Comparison of ENCODE assay signal across 15 cellular contexts in the genomic region with DNA sequence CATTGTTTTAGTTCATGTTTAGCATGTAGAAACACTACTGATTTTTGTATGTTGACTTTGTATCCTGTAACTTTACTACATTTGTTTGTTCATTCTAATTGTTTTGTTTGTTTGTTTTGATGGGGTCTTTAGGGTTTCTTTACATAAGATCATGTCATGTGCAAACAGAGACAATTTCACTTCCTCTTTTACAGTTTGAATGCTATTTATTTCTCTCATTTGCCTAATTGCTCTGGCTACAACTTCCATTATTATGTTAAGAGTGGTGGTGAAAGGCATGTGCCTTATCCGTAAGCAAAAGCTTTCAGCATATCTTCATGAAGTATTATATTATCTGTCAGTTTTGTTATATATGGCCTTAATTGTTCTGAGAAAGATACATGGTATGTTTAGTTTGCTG.
DNase-seq lines count a peak whose midpoint lies in the region; ATAC-seq, FAIRE-seq and TF ChIP-seq lines count a peak whose summit lies in the region.
"Had no signal": no experiment of that assay in that cellular context is flagged by ENCODE, and none has a peak within 500 bp of the region (broad histone marks: within the 10 kb centered on the region; RNA-seq: fewer than 3 reads in every experiment).

No MANE protein-coding gene starts in this region.

- POLR2A ChIA-PET in GM12878 (lab: Charles Lee), result no interaction called here

- FAIRE-seq in GM12878 (lab: Jason Lieb, UNC), result no peak

- peak; percentile 9 for DNase-seq in GM12878 (ENCODE audit: low read depth, low spot score)
- DNase-seq in hepatic stellate cell (ENCODE audit: low spot score), result no peak
- DNase-seq in activated gamma-delta T cell treated with Interleukin-2 at 50 U/mL for 16 hours, result no peak
- no peak for DNase-seq in NCI-H524 treated with DMSO at 0.1 percent for 48 hours (lab: John Stamatoyannopoulos, UW)
- DNase-seq: activated CD4-positive, alpha-beta T cell treated with anti-CD3 and anti-CD28 coated beads, Interleukin-2, amount 10 ng/mL, durations not matched to agents 24 days and 14 days; erythroblast; GF-D8; midbrain; NCI-H69; posterior cingulate gyrus; stimulated activated naive CD4-positive, alpha-beta T cell had no signal

- SMC1A ChIA-PET in GM12878 (lab: Charles Lee; ENCODE audit: uncharacterized antibody, unreplicated experiment), result no interaction called here

- H3K27ac ChIP-seq in GM12878 (ENCODE audit: control insufficient read depth, insufficient read depth), result peak overlapping the region; percentile 39; the same call in 1 of the 2 replicates

- H3K27me3 ChIP-seq in GM12878 (replicated peaks in 1 of 2; ENCODE audit: control insufficient read depth in 2 of 2, insufficient read depth in 2 of 2, low read length in 1 of 2), result no peaks in the 10 kb centered on the region

- TF ChIP-seq POLR2A in GM12878 (IDR thresholded peaks at IDR 0.05; ENCODE audit: low read depth, low read length), result no peak

- CTCF ChIA-PET in GM12878 (lab: Yijun Ruan, JAX), result no interaction called here

- no TSS peak for BruUV-seq in GM12878 (replicated peaks; lab: Mats Ljungman, UMichigan)

- intact Hi-C loops in GM12878 (cut with micrococcal nuclease; ENCODE audit: unreplicated experiment), result no loop called here

- H3K9me3 ChIP-seq in GM12878 (replicated peaks; ENCODE audit: control insufficient read depth, insufficient read depth, low read length), result no peaks in the 10 kb centered on the region

- H3K9ac ChIP-seq in GM12878 (ENCODE audit: control insufficient read depth, insufficient read depth, low read length), result no peak overlapping the region

- TF ChIP-seq EP300 in GM12878 (IDR thresholded peaks at IDR 0.05; ENCODE audit: borderline replicate concordance in 1 of 2, control insufficient read depth in 1 of 2, low read depth in 2 of 2, low read length in 2 of 2), result peak; percentile 41 to 51; a peak in 1 of 4 replicates

- RAD21 ChIA-PET in GM12878 (lab: Charles Lee; ENCODE audit: unreplicated experiment), result no interaction called here

- peak overlapping the region; percentile 5; the same call in 1 of the 2 replicates for H3K4me3 ChIP-seq in GM12878

- H3K79me2 ChIP-seq in GM12878 (ENCODE audit: control insufficient read depth, insufficient read depth, low read length), result no peaks in the 10 kb centered on the region

- H3K4me1 ChIP-seq in GM12878 (ENCODE audit: control insufficient read depth, insufficient read depth, low read length), result 0 out of 2 replicates have a peak, but pooled peaks cover 3% of the 10 kb centered on the region

- in situ Hi-C loops in GM12878 (cut with MboI), result no loop called here

- H4K20me1 ChIP-seq in GM12878 (ENCODE audit: control insufficient read depth, insufficient read depth), result no peaks in the 10 kb centered on the region

- no peaks in the 10 kb centered on the region for H3K36me3 ChIP-seq in GM12878 (ENCODE audit: control insufficient read depth in 2 of 2, insufficient read depth in 2 of 2, low read length in 1 of 2)

- peak overlapping the region; percentile 51 for H2AFZ ChIP-seq in GM12878 (ENCODE audit: control insufficient read depth, low read depth, low read length)

- 0% methylated on average over 1 of the region's 1 CpG for WGBS in GM12878 (ENCODE audit: insufficient coverage, insufficient replicate concordance, low lambda C conversion rate, missing lambda C conversion rate)

- TF ChIP-seq CTCF in GM12878 (IDR thresholded peaks at IDR 0.05 in 2 of 3, conservative IDR thresholded peaks at IDR 0.05 in 1 of 3; ENCODE audit: control insufficient read depth in 2 of 3, extremely low read depth in 1 of 3, insufficient read depth in 1 of 3, low read depth in 3 of 3, low read length in 3 of 3), result no peak

- ATAC-seq in GM18867 (IDR thresholded peaks at IDR 0.05; ENCODE audit: unreplicated experiment) (peak; percentile 95), GM21723 (IDR thresholded peaks at IDR 0.05; ENCODE audit: unreplicated experiment) (peak; percentile 81), HG03442 (IDR thresholded peaks at IDR 0.05; ENCODE audit: unreplicated experiment) (peak; percentile 81), GM12878 (peak; percentile 94), HG03521 (IDR thresholded peaks at IDR 0.05; ENCODE audit: unreplicated experiment) (no peak)

- H3K4me2 ChIP-seq in GM12878 (ENCODE audit: control insufficient read depth, insufficient read depth), result no peak overlapping the region

- no peak for TF ChIP-seq RAD21 in GM12878 (IDR thresholded peaks at IDR 0.05; ENCODE audit: insufficient read depth, low read depth, low read length)

TF ChIP-seq in GM12878, 131 proteins besides CTCF, POLR2A, EP300 and RAD21 (continues in another document):
- TF ChIP-seq HDAC2 (IDR thresholded peaks at IDR 0.05) (no peak), HDAC6 (IDR thresholded peaks at IDR 0.05; ENCODE audit: unreplicated experiment) (no peak), NFIC (IDR thresholded peaks at IDR 0.05; ENCODE audit: low read depth, low read length) (no peak), SP1 (IDR thresholded peaks at IDR 0.05; ENCODE audit: low read depth, low read length) (no peak), ZNF217 (IDR thresholded peaks at IDR 0.05) (no peak), CHD2 (IDR thresholded peaks at IDR 0.05; ENCODE audit: borderline replicate concordance, low read depth, low read length) (no peak), NFXL1 (IDR thresholded peaks at IDR 0.05; ENCODE audit: borderline replicate concordance) (no peak), ATF7 (IDR thresholded peaks at IDR 0.05; ENCODE audit: low read depth) (peak; percentile 56; the same call in 1 of the 2 replicates), SPI1 (IDR thresholded peaks at IDR 0.05; ENCODE audit: borderline replicate concordance, insufficient read depth, low read depth, low read length) (peak; percentile 93), SIN3A (IDR thresholded peaks at IDR 0.05; ENCODE audit: low read depth, low read length) (no peak), JUND (IDR thresholded peaks at IDR 0.05; ENCODE audit: low read depth, low read length) (no peak), JUNB (IDR thresholded peaks at IDR 0.05) (no peak), NR2C2 (IDR thresholded peaks at IDR 0.05; ENCODE audit: borderline replicate concordance, control insufficient read depth, insufficient read length, low read depth) (no peak), MTA3 (IDR thresholded peaks at IDR 0.05; ENCODE audit: borderline replicate concordance, low read length) (no peak), ZNF384 (IDR thresholded peaks at IDR 0.05; ENCODE audit: borderline replicate concordance, low read depth, low read length) (no peak), KAT2A (conservative IDR thresholded peaks at IDR 0.05; ENCODE audit: control insufficient read depth, low read depth, low read length) (no peak), CBX3 (IDR thresholded peaks at IDR 0.05; ENCODE audit: borderline replicate concordance, low read depth) (no peak), TCF12 (IDR thresholded peaks at IDR 0.05; ENCODE audit: low read depth, low read length) (no peak), EZH2 (IDR thresholded peaks at IDR 0.05; ENCODE audit: borderline replicate concordance, control insufficient read depth, low read depth, low read length) (no peak), RAD51 (IDR thresholded peaks at IDR 0.05) (peak; percentile 24; the same call in 1 of the 2 replicates), RBBP5 (conservative IDR thresholded peaks at IDR 0.05) (no peak)
- TF ChIP-seq, protein P1, sequence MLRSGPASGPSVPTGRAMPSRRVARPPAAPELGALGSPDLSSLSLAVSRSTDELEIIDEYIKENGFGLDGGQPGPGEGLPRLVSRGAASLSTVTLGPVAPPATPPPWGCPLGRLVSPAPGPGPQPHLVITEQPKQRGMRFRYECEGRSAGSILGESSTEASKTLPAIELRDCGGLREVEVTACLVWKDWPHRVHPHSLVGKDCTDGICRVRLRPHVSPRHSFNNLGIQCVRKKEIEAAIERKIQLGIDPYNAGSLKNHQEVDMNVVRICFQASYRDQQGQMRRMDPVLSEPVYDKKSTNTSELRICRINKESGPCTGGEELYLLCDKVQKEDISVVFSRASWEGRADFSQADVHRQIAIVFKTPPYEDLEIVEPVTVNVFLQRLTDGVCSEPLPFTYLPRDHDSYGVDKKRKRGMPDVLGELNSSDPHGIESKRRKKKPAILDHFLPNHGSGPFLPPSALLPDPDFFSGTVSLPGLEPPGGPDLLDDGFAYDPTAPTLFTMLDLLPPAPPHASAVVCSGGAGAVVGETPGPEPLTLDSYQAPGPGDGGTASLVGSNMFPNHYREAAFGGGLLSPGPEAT (IDR thresholded peaks at IDR 0.05; ENCODE audit: low read depth), result no peak; the same call in 1 of the 2 replicates
- TF ChIP-seq, protein P2, sequence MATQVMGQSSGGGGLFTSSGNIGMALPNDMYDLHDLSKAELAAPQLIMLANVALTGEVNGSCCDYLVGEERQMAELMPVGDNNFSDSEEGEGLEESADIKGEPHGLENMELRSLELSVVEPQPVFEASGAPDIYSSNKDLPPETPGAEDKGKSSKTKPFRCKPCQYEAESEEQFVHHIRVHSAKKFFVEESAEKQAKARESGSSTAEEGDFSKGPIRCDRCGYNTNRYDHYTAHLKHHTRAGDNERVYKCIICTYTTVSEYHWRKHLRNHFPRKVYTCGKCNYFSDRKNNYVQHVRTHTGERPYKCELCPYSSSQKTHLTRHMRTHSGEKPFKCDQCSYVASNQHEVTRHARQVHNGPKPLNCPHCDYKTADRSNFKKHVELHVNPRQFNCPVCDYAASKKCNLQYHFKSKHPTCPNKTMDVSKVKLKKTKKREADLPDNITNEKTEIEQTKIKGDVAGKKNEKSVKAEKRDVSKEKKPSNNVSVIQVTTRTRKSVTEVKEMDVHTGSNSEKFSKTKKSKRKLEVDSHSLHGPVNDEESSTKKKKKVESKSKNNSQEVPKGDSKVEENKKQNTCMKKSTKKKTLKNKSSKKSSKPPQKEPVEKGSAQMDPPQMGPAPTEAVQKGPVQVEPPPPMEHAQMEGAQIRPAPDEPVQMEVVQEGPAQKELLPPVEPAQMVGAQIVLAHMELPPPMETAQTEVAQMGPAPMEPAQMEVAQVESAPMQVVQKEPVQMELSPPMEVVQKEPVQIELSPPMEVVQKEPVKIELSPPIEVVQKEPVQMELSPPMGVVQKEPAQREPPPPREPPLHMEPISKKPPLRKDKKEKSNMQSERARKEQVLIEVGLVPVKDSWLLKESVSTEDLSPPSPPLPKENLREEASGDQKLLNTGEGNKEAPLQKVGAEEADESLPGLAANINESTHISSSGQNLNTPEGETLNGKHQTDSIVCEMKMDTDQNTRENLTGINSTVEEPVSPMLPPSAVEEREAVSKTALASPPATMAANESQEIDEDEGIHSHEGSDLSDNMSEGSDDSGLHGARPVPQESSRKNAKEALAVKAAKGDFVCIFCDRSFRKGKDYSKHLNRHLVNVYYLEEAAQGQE (IDR thresholded peaks at IDR 0.05; ENCODE audit: low read depth, low read length), result no peak
